ENCODE assay signal across 16 cellular contexts in genomic region chr7:26157520-26158105, GRCh38. TPM values are rescaled to one million over a fixed set of nuclear protein-coding genes. Genes with fewer than 3 reads are reported as not detected.
DNase-seq lines count a peak whose midpoint lies in the region; ATAC-seq and TF ChIP-seq lines count a peak whose summit lies in the region.
"Had no signal": no experiment of that assay in that cellular context is flagged by ENCODE, and none has a peak within 500 bp of the region (broad histone marks: within the 10 kb centered on the region; RNA-seq: fewer than 3 reads in every experiment).

No MANE protein-coding gene starts in this region.

- H3K4me2 ChIP-seq in OCI-LY3 (ENCODE audit: low read length), result peak overlapping the region; percentile 93

- no peaks in the 10 kb centered on the region for H3K9me3 ChIP-seq in OCI-LY3 (ENCODE audit: insufficient read depth, low read length)
- H3K9me3 ChIP-seq in MG63, result no peaks in the 10 kb centered on the region
- H3K9me3 ChIP-seq: gastrocnemius medialis had no signal

- peak overlapping the region; percentile 97 to 98 for H3K27ac Mint-ChIP-seq in natural killer cell treated with Interleukin-12 subunit alpha and Interleukin-12 subunit beta and Interleukin-15 and Interleukin-18, amount 100 ng/mL, for 72 hours
- peak overlapping the region in 1 of 2 donors; percentile 21 for H3K27ac Mint-ChIP-seq in natural killer cell

- ATAC-seq in natural killer cell treated with Interleukin-12 subunit alpha and Interleukin-12 subunit beta and Interleukin-15 and Interleukin-18, amount 100 ng/mL, for 72 hours, result no peak
- no peak for ATAC-seq in natural killer cell
- ATAC-seq in GM21367 (IDR thresholded peaks at IDR 0.05; ENCODE audit: unreplicated experiment), result no peak
- ATAC-seq: gastrocnemius medialis had no signal

- H3K27ac ChIP-seq in OCI-LY3 (ENCODE audit: low read length), result peak overlapping the region; percentile 99
- H3K27ac ChIP-seq: gastrocnemius medialis had no signal

- TF ChIP-seq CTCF in natural killer cell (IDR thresholded peaks at IDR 0.05) (no peak), OCI-LY3 (IDR thresholded peaks at IDR 0.05; ENCODE audit: low read depth, low read length) (no peak)

- no peak overlapping the region for H2AFZ ChIP-seq in OCI-LY3 (ENCODE audit: low read depth, low read length)

- peak overlapping the region; percentile 77; the same call in 1 of the 2 replicates for H3K9ac ChIP-seq in OCI-LY3 (ENCODE audit: low read length)

- H3K4me3 ChIP-seq in OCI-LY3 (ENCODE audit: low read length) (peak overlapping the region; percentile 68; the same call in 1 of the 2 replicates), MG63 (no peak overlapping the region)
- H3K4me3 ChIP-seq: gastrocnemius medialis had no signal

- H3K4me3 Mint-ChIP-seq in natural killer cell treated with Interleukin-12 subunit alpha and Interleukin-12 subunit beta and Interleukin-15 and Interleukin-18, amount 100 ng/mL, for 72 hours, result peak overlapping the region; percentile 96
- no peak overlapping the region for H3K4me3 Mint-ChIP-seq in natural killer cell

- peaks cover 4% of the 10 kb centered on the region for H3K9me3 Mint-ChIP-seq in natural killer cell treated with Interleukin-12 subunit alpha and Interleukin-12 subunit beta and Interleukin-15 and Interleukin-18, amount 100 ng/mL, for 72 hours
- H3K9me3 Mint-ChIP-seq in natural killer cell, result no peaks in the 10 kb centered on the region

- H3K36me3 ChIP-seq in OCI-LY3 (replicated peaks; ENCODE audit: low read depth, low read length) (peaks cover 11% of the 10 kb centered on the region), MG63 (no peaks in the 10 kb centered on the region)
- H3K36me3 ChIP-seq: gastrocnemius medialis had no signal

- peaks cover 57% of the 10 kb centered on the region for H3K4me1 ChIP-seq in OCI-LY3 (ENCODE audit: low read length)
- H3K4me1 ChIP-seq: gastrocnemius medialis had no signal

- no peaks in the 10 kb centered on the region for H3K27me3 Mint-ChIP-seq in natural killer cell treated with Interleukin-12 subunit alpha and Interleukin-12 subunit beta and Interleukin-15 and Interleukin-18, amount 100 ng/mL, for 72 hours
- H3K27me3 Mint-ChIP-seq in natural killer cell (ENCODE audit: low read depth in 2 of 2), result peaks cover 0 to 4% of the 10 kb centered on the region in 2 donors

- DNase-seq in natural killer cell treated with Interleukin-12 subunit alpha and Interleukin-12 subunit beta and Interleukin-15 and Interleukin-18, amount 100 ng/mL, for 72 hours (ENCODE audit: low spot score), result no peak
- DNase-seq in natural killer cell (no peak), dermis blood vessel endothelial cell (peak; percentile 39), NCI-H2107 (lab: John Stamatoyannopoulos, UW) (no peak), Ammon's horn (ENCODE audit: low spot score) (no peak), MG63 (no peak)
- DNase-seq: aorta; effector CD4-positive, alpha-beta T cell; gastrocnemius medialis; GF-D8; Karpas-422; NCI-H2029 treated with DMSO at 0.1 percent for 48 hours; stimulated activated CD4-positive, alpha-beta T cell treated with anti-CD3 and anti-CD28 coated beads, Interleukin-4, amount 100 ng/mL, for 1 hour; SW 1271 had no signal

- H3K27me3 ChIP-seq in OCI-LY3 (ENCODE audit: low read depth, low read length), result no peaks in the 10 kb centered on the region
- no peaks in the 10 kb centered on the region for H3K27me3 ChIP-seq in MG63

- intact Hi-C loops in natural killer cell (cut with micrococcal nuclease), result no loop called here

- H3K4me1 Mint-ChIP-seq in natural killer cell treated with Interleukin-12 subunit alpha and Interleukin-12 subunit beta and Interleukin-15 and Interleukin-18, amount 100 ng/mL, for 72 hours (ENCODE audit: low read depth in 2 of 2), result peaks cover 61 to 68% of the 10 kb centered on the region in 2 donors
- peaks cover 22 to 28% of the 10 kb centered on the region in 2 donors for H3K4me1 Mint-ChIP-seq in natural killer cell

- H4K20me1 ChIP-seq in OCI-LY3 (ENCODE audit: insufficient read depth, low read length), result peaks cover 11% of the 10 kb centered on the region; the same call in 1 of the 2 replicates

- peaks cover 11% of the 10 kb centered on the region for H3K36me3 Mint-ChIP-seq in natural killer cell treated with Interleukin-12 subunit alpha and Interleukin-12 subunit beta and Interleukin-15 and Interleukin-18, amount 100 ng/mL, for 72 hours
- H3K36me3 Mint-ChIP-seq in natural killer cell, result no peaks in the 10 kb centered on the region

- peaks cover 98% of the 10 kb centered on the region for H3K79me2 ChIP-seq in OCI-LY3 (ENCODE audit: low read length)

RNA-seq across cellular contexts. Expression of gene NFE2L3, which starts 5.6 kb away (rescaled TPM):
- total RNA-seq in natural killer cell treated with Interleukin-12 subunit alpha and Interleukin-12 subunit beta and Interleukin-15 and Interleukin-18, amount 100 ng/mL, for 72 hours, result 10 to 100 TPM; 21.3 to 29.1 TPM
- 1 to 10 TPM in 1 of 3 donors, under 1 TPM in 2; 0.68 to 2.0 (median 1.00) TPM for total RNA-seq in natural killer cell
- 33.4 and 38.6 TPM in 2 replicates for total RNA-seq in dermis blood vessel endothelial cell
- 15.2 and 19.2 TPM in 2 replicates for total RNA-seq in MG63 (2014; rRNA removed; shearing (Covaris generic); ENCODE audit: low replicate concordance)

RNA-seq across cellular contexts. Expression of gene HNRNPA2B1, which starts 42.9 kb away (rescaled TPM):
- total RNA-seq in natural killer cell treated with Interleukin-12 subunit alpha and Interleukin-12 subunit beta and Interleukin-15 and Interleukin-18, amount 100 ng/mL, for 72 hours, result 1,000 to 10,000 TPM in 1 of 2 donors, 100 to 1,000 TPM in 1; 824 to 1,096 TPM
- total RNA-seq in natural killer cell (100 to 1,000 TPM; 473 to 627 (median 585) TPM), dermis blood vessel endothelial cell (105 and 187 TPM in 2 replicates)
- 151 and 216 TPM in 2 replicates for total RNA-seq in MG63 (2014; rRNA removed; shearing (Covaris generic); ENCODE audit: low replicate concordance)

RNA-seq across cellular contexts. Expression of gene CBX3, which starts 43.9 kb away (rescaled TPM):
- 100 to 1,000 TPM; 184 to 218 TPM for total RNA-seq in natural killer cell treated with Interleukin-12 subunit alpha and Interleukin-12 subunit beta and Interleukin-15 and Interleukin-18, amount 100 ng/mL, for 72 hours
- total RNA-seq in natural killer cell, result 100 to 1,000 TPM; 103 to 126 (median 109) TPM
- total RNA-seq in dermis blood vessel endothelial cell, result 154 and 176 TPM in 2 replicates
- total RNA-seq in MG63 (2014; rRNA removed; shearing (Covaris generic); ENCODE audit: low replicate concordance), result 293 and 407 TPM in 2 replicates
